ENCODE assay signal across 1 cellular context in genomic region chr17:62703776-62704380, GRCh38.
TF ChIP-seq lines count a peak whose summit lies in the region.

No MANE protein-coding gene starts in this region.

TF ChIP-seq in HepG2, 621 proteins besides CTCF, POLR2A, EP300 and RAD21 (continued from another document and continues in another):
- TF ChIP-seq GATAD1 (CRISPR knock-in tag; IDR thresholded peaks at IDR 0.05) (0 out of 2 replicates have a peak, but pooled peaks have one; percentile 28), DNMT3B (CRISPR knock-in tag; conservative IDR thresholded peaks at IDR 0.05) (no peak), ZNF253 (CRISPR knock-in tag; IDR thresholded peaks at IDR 0.05; ENCODE audit: borderline replicate concordance) (no peak), CEBPG (CRISPR knock-in tag; IDR thresholded peaks at IDR 0.05) (no peak), HES4 (CRISPR knock-in tag; IDR thresholded peaks at IDR 0.05; ENCODE audit: borderline replicate concordance) (no peak), ZKSCAN1 (IDR thresholded peaks at IDR 0.05; ENCODE audit: low read length) (no peak), MAZ (IDR thresholded peaks at IDR 0.05; ENCODE audit: borderline replicate concordance, low read depth, low read length) (no peak), MAZ (CRISPR knock-in tag; IDR thresholded peaks at IDR 0.05; ENCODE audit: low read depth) (peak; percentile 60; the same call in 1 of the 2 replicates), ZNF230 (CRISPR knock-in tag; IDR thresholded peaks at IDR 0.05) (no peak), PLRG1 (conservative IDR thresholded peaks at IDR 0.05) (no peak), CBX1 (IDR thresholded peaks at IDR 0.05; ENCODE audit: low read depth) (no peak), NRL (CRISPR knock-in tag; IDR thresholded peaks at IDR 0.05; ENCODE audit: borderline replicate concordance) (no peak), MLLT10 (CRISPR knock-in tag; IDR thresholded peaks at IDR 0.05) (no peak), ATAD3A (CRISPR knock-in tag; IDR thresholded peaks at IDR 0.05) (no peak), ZFP82 (CRISPR knock-in tag; IDR thresholded peaks at IDR 0.05; ENCODE audit: borderline replicate concordance) (no peak), ZNF879 (CRISPR knock-in tag; IDR thresholded peaks at IDR 0.05) (no peak), YEATS2 (CRISPR knock-in tag; IDR thresholded peaks at IDR 0.05; ENCODE audit: borderline replicate concordance) (no peak), SALL1 (CRISPR knock-in tag; IDR thresholded peaks at IDR 0.05) (peak; percentile 36; the same call in 1 of the 2 replicates), ZNF780A (CRISPR knock-in tag; IDR thresholded peaks at IDR 0.05) (no peak), ZNF710 (CRISPR knock-in tag; IDR thresholded peaks at IDR 0.05; ENCODE audit: borderline replicate concordance) (no peak), ETV5 (CRISPR knock-in tag; IDR thresholded peaks at IDR 0.05; ENCODE audit: borderline replicate concordance) (peak; percentile 62; the same call in 1 of the 2 replicates), CEBPB (IDR thresholded peaks at IDR 0.05; ENCODE audit: borderline replicate concordance, low read depth, low read length) (no peak), MEIS2 (CRISPR knock-in tag; IDR thresholded peaks at IDR 0.05) (0 out of 2 replicates have a peak, but pooled peaks have one; percentile 26), PAX8 (CRISPR knock-in tag; IDR thresholded peaks at IDR 0.05; ENCODE audit: borderline replicate concordance) (0 out of 2 replicates have a peak, but pooled peaks have one; percentile 51), ZNF512B (CRISPR knock-in tag; IDR thresholded peaks at IDR 0.05; ENCODE audit: borderline replicate concordance) (no peak), ZFY (CRISPR knock-in tag; IDR thresholded peaks at IDR 0.05) (0 out of 2 replicates have a peak, but pooled peaks have one; percentile 18), DMAP1 (CRISPR knock-in tag; IDR thresholded peaks at IDR 0.05) (0 out of 2 replicates have a peak, but pooled peaks have one; percentile 14), HOXA3 (CRISPR knock-in tag; IDR thresholded peaks at IDR 0.05) (peak; percentile 57; the same call in 1 of the 2 replicates), ZNF569 (CRISPR knock-in tag; IDR thresholded peaks at IDR 0.05; ENCODE audit: borderline replicate concordance) (no peak), CC2D1A (CRISPR knock-in tag; IDR thresholded peaks at IDR 0.05) (no peak), ZNF547 (CRISPR knock-in tag; IDR thresholded peaks at IDR 0.05) (peak; percentile 51; the same call in 1 of the 2 replicates), ZNF275 (CRISPR knock-in tag; IDR thresholded peaks at IDR 0.05; ENCODE audit: borderline replicate concordance) (no peak), ZNF747 (CRISPR knock-in tag; IDR thresholded peaks at IDR 0.05; ENCODE audit: borderline replicate concordance) (no peak), THAP11 (CRISPR knock-in tag; IDR thresholded peaks at IDR 0.05) (no peak)
- TF ChIP-seq, protein P1, sequence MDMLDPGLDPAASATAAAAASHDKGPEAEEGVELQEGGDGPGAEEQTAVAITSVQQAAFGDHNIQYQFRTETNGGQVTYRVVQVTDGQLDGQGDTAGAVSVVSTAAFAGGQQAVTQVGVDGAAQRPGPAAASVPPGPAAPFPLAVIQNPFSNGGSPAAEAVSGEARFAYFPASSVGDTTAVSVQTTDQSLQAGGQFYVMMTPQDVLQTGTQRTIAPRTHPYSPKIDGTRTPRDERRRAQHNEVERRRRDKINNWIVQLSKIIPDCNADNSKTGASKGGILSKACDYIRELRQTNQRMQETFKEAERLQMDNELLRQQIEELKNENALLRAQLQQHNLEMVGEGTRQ (IDR thresholded peaks at IDR 0.05; ENCODE audit: low read depth, low read length): no peak
- TF ChIP-seq, protein P1 (CRISPR knock-in tag; IDR thresholded peaks at IDR 0.05; ENCODE audit: borderline replicate concordance): no peak
- TF ChIP-seq, protein P2, sequence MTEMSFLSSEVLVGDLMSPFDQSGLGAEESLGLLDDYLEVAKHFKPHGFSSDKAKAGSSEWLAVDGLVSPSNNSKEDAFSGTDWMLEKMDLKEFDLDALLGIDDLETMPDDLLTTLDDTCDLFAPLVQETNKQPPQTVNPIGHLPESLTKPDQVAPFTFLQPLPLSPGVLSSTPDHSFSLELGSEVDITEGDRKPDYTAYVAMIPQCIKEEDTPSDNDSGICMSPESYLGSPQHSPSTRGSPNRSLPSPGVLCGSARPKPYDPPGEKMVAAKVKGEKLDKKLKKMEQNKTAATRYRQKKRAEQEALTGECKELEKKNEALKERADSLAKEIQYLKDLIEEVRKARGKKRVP (CRISPR knock-in tag; IDR thresholded peaks at IDR 0.05): no peak
- TF ChIP-seq, protein P3, sequence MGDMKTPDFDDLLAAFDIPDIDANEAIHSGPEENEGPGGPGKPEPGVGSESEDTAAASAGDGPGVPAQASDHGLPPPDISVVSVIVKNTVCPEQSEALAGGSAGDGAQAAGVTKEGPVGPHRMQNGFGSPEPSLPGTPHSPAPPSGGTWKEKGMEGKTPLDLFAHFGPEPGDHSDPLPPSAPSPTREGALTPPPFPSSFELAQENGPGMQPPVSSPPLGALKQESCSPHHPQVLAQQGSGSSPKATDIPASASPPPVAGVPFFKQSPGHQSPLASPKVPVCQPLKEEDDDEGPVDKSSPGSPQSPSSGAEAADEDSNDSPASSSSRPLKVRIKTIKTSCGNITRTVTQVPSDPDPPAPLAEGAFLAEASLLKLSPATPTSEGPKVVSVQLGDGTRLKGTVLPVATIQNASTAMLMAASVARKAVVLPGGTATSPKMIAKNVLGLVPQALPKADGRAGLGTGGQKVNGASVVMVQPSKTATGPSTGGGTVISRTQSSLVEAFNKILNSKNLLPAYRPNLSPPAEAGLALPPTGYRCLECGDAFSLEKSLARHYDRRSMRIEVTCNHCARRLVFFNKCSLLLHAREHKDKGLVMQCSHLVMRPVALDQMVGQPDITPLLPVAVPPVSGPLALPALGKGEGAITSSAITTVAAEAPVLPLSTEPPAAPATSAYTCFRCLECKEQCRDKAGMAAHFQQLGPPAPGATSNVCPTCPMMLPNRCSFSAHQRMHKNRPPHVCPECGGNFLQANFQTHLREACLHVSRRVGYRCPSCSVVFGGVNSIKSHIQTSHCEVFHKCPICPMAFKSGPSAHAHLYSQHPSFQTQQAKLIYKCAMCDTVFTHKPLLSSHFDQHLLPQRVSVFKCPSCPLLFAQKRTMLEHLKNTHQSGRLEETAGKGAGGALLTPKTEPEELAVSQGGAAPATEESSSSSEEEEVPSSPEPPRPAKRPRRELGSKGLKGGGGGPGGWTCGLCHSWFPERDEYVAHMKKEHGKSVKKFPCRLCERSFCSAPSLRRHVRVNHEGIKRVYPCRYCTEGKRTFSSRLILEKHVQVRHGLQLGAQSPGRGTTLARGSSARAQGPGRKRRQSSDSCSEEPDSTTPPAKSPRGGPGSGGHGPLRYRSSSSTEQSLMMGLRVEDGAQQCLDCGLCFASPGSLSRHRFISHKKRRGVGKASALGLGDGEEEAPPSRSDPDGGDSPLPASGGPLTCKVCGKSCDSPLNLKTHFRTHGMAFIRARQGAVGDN (CRISPR knock-in tag; IDR thresholded peaks at IDR 0.05): peak; percentile 53
- TF ChIP-seq, protein P4, sequence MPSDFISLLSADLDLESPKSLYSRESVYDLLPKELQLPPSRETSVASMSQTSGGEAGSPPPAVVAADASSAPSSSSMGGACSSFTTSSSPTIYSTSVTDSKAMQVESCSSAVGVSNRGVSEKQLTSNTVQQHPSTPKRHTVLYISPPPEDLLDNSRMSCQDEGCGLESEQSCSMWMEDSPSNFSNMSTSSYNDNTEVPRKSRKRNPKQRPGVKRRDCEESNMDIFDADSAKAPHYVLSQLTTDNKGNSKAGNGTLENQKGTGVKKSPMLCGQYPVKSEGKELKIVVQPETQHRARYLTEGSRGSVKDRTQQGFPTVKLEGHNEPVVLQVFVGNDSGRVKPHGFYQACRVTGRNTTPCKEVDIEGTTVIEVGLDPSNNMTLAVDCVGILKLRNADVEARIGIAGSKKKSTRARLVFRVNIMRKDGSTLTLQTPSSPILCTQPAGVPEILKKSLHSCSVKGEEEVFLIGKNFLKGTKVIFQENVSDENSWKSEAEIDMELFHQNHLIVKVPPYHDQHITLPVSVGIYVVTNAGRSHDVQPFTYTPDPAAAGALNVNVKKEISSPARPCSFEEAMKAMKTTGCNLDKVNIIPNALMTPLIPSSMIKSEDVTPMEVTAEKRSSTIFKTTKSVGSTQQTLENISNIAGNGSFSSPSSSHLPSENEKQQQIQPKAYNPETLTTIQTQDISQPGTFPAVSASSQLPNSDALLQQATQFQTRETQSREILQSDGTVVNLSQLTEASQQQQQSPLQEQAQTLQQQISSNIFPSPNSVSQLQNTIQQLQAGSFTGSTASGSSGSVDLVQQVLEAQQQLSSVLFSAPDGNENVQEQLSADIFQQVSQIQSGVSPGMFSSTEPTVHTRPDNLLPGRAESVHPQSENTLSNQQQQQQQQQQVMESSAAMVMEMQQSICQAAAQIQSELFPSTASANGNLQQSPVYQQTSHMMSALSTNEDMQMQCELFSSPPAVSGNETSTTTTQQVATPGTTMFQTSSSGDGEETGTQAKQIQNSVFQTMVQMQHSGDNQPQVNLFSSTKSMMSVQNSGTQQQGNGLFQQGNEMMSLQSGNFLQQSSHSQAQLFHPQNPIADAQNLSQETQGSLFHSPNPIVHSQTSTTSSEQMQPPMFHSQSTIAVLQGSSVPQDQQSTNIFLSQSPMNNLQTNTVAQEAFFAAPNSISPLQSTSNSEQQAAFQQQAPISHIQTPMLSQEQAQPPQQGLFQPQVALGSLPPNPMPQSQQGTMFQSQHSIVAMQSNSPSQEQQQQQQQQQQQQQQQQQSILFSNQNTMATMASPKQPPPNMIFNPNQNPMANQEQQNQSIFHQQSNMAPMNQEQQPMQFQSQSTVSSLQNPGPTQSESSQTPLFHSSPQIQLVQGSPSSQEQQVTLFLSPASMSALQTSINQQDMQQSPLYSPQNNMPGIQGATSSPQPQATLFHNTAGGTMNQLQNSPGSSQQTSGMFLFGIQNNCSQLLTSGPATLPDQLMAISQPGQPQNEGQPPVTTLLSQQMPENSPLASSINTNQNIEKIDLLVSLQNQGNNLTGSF (CRISPR knock-in tag; IDR thresholded peaks at IDR 0.05): no peak
- TF ChIP-seq, protein P5, sequence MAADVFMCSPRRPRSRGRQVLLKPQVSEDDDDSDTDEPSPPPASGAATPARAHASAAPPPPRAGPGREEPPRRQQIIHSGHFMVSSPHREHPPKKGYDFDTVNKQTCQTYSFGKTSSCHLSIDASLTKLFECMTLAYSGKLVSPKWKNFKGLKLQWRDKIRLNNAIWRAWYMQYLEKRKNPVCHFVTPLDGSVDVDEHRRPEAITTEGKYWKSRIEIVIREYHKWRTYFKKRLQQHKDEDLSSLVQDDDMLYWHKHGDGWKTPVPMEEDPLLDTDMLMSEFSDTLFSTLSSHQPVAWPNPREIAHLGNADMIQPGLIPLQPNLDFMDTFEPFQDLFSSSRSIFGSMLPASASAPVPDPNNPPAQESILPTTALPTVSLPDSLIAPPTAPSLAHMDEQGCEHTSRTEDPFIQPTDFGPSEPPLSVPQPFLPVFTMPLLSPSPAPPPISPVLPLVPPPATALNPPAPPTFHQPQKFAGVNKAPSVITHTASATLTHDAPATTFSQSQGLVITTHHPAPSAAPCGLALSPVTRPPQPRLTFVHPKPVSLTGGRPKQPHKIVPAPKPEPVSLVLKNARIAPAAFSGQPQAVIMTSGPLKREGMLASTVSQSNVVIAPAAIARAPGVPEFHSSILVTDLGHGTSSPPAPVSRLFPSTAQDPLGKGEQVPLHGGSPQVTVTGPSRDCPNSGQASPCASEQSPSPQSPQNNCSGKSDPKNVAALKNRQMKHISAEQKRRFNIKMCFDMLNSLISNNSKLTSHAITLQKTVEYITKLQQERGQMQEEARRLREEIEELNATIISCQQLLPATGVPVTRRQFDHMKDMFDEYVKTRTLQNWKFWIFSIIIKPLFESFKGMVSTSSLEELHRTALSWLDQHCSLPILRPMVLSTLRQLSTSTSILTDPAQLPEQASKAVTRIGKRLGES (CRISPR knock-in tag; IDR thresholded peaks at IDR 0.05; ENCODE audit: borderline replicate concordance): no peak
